Comparison of ENCODE assay signal across 6 cellular contexts in the genomic region with DNA sequence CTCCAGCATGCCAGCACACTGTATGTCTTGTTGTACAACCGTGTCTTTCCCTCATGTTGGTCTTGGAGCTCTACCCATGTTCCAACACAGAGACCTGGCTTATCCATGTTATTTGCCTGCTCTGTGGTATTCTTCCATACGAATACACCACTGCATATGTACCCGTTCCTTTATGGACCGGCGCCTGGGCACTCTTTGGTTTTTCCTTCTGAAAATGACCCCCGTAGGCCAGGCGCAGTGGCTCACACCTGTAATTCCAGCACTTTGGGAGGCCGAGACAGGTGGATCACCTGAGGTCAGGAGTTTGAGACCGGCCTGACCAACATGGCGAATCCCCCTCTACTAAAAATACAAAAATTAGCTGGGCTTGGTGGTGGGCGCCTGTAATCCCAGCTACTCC.
DNase-seq lines count a peak whose midpoint lies in the region; ATAC-seq, FAIRE-seq and TF ChIP-seq lines count a peak whose summit lies in the region.
"Not testable (repeated sequence)": the region's sequence is repeated elsewhere in the genome, so short reads cannot be mapped to it uniquely, and the experiment has no call there.

No MANE protein-coding gene starts in this region.

- not testable (repeated sequence) for ATAC-seq in T-helper 17 cell

- 93 to 100% methylated on average over 6 to 11 of the region's 11 CpGs for WGBS in endodermal cell (ENCODE audit: insufficient coverage in 1 of 2, insufficient read length in 1 of 2), 2 experiments
- 94% methylated on average over 11 of the region's 11 CpGs for whole genome bisulfite sequencing in smooth muscle cell (ENCODE audit: low lambda C conversion rate)

- not testable (repeated sequence) for DNase-seq in HFFc6; T-helper 17 cell; astrocyte (ENCODE audit: low read depth); endodermal cell; nephron progenitor cell; smooth muscle cell (lab: John Stamatoyannopoulos, UW; ENCODE audit: unreplicated experiment)

- peaks cover 51% of the 10 kb centered on the region for H4K20me1 ChIP-seq in astrocyte (ENCODE audit: insufficient read depth, low read length)
- H4K20me1 ChIP-seq in smooth muscle cell (ENCODE audit: low read depth): peaks cover 79% of the 10 kb centered on the region

- not testable (repeated sequence) for H3K36me3 ChIP-seq in astrocyte (ENCODE audit: insufficient read depth, low read length); endodermal cell (ENCODE audit: control insufficient read depth, insufficient read depth, low read length); smooth muscle cell (ENCODE audit: low read depth)

- H3K4me1 ChIP-seq in astrocyte (ENCODE audit: insufficient read depth, low read length): peaks cover 37% of the 10 kb centered on the region
- H3K4me1 ChIP-seq in endodermal cell (ENCODE audit: control insufficient read depth, insufficient read depth, low read length); smooth muscle cell (ENCODE audit: low read depth): not testable (repeated sequence)

- not testable (repeated sequence) for H3K27me3 ChIP-seq in astrocyte (ENCODE audit: insufficient read depth, low read length); endodermal cell (ENCODE audit: control insufficient read depth, insufficient read depth, low read length, poor library complexity, severe bottlenecking); smooth muscle cell (ENCODE audit: low read depth)

- not testable (repeated sequence) for H3K4me2 ChIP-seq in astrocyte (ENCODE audit: low read length); smooth muscle cell

- TF ChIP-seq CTCF in HFFc6 (IDR thresholded peaks at IDR 0.05); astrocyte (IDR thresholded peaks at IDR 0.05; ENCODE audit: insufficient read depth, low read depth, low read length); endodermal cell (conservative IDR thresholded peaks at IDR 0.05); nephron progenitor cell (IDR thresholded peaks at IDR 0.05); smooth muscle cell (IDR thresholded peaks at IDR 0.05; ENCODE audit: borderline replicate concordance, insufficient read depth, poor library complexity, severe bottlenecking): not testable (repeated sequence)

- H2AFZ ChIP-seq in astrocyte (ENCODE audit: low read depth, low read length); smooth muscle cell (ENCODE audit: low read depth): not testable (repeated sequence)

- H3K4me3 ChIP-seq in astrocyte (ENCODE audit: insufficient read depth, low read depth, low read length); endodermal cell (ENCODE audit: low read length); smooth muscle cell: not testable (repeated sequence)

- peaks cover 77% of the 10 kb centered on the region for H3K4me1 Mint-ChIP-seq in HFFc6 (ENCODE audit: low read depth)
- peaks cover 18% of the 10 kb centered on the region for H3K4me1 Mint-ChIP-seq in T-helper 17 cell
- H3K4me1 Mint-ChIP-seq in astrocyte (ENCODE audit: low read depth, unreplicated experiment): peaks cover 31% of the 10 kb centered on the region
- not testable (repeated sequence) for H3K4me1 Mint-ChIP-seq in endodermal cell
- H3K4me1 Mint-ChIP-seq in nephron progenitor cell: peaks cover 72% of the 10 kb centered on the region

- not testable (repeated sequence) for H3K9me3 ChIP-seq in T-helper 17 cell (ENCODE audit: control insufficient read depth, low read length, poor library complexity, severe bottlenecking); astrocyte (ENCODE audit: insufficient read depth, low read depth, low read length); endodermal cell (ENCODE audit: control insufficient read depth, low read length); smooth muscle cell (replicated peaks; ENCODE audit: low read depth)

- H3K27me3 Mint-ChIP-seq in HFFc6 (ENCODE audit: insufficient read depth): peaks cover 13% of the 10 kb centered on the region
- H3K27me3 Mint-ChIP-seq in T-helper 17 cell; astrocyte (ENCODE audit: low read depth, unreplicated experiment); endodermal cell (ENCODE audit: insufficient read depth); nephron progenitor cell (ENCODE audit: low read depth, poor library complexity): not testable (repeated sequence)

- H3K36me3 Mint-ChIP-seq in HFFc6 (ENCODE audit: low read depth) (peaks cover 31% of the 10 kb centered on the region), astrocyte (ENCODE audit: low read depth, unreplicated experiment) (peaks cover 19% of the 10 kb centered on the region), endodermal cell (ENCODE audit: low read depth) (peaks cover 22% of the 10 kb centered on the region), nephron progenitor cell (ENCODE audit: low read depth) (peaks cover 59% of the 10 kb centered on the region)
- H3K36me3 Mint-ChIP-seq in T-helper 17 cell (ENCODE audit: low read depth): not testable (repeated sequence)

- not testable (repeated sequence) for H3K9me3 Mint-ChIP-seq in HFFc6; astrocyte (ENCODE audit: unreplicated experiment); endodermal cell; nephron progenitor cell

- peaks cover 89% of the 10 kb centered on the region for H3K79me2 ChIP-seq in astrocyte (ENCODE audit: insufficient read depth, low read length)
- H3K79me2 ChIP-seq in smooth muscle cell (ENCODE audit: low read depth): peaks cover 86% of the 10 kb centered on the region

- FAIRE-seq in astrocyte (lab: Jason Lieb, UNC): not testable (repeated sequence)

- not testable (repeated sequence) for H3K9ac ChIP-seq in astrocyte (ENCODE audit: low read length); endodermal cell (ENCODE audit: extremely low read depth, low read length, poor library complexity, severe bottlenecking); smooth muscle cell (ENCODE audit: low read depth)

- not testable (repeated sequence) for H3K4me3 Mint-ChIP-seq in HFFc6; T-helper 17 cell; astrocyte (ENCODE audit: unreplicated experiment); endodermal cell; nephron progenitor cell

- peak overlapping the region; percentile 100; the same call in 1 of the 2 replicates for H3K27ac Mint-ChIP-seq in HFFc6
- H3K27ac Mint-ChIP-seq in T-helper 17 cell: peak overlapping the region; percentile 69
- peak overlapping the region; percentile 5 for H3K27ac Mint-ChIP-seq in astrocyte (ENCODE audit: unreplicated experiment)
- peak overlapping the region; percentile 33 for H3K27ac Mint-ChIP-seq in endodermal cell
- H3K27ac Mint-ChIP-seq in nephron progenitor cell: peak overlapping the region; percentile 95

- H3K27ac ChIP-seq in astrocyte (ENCODE audit: low read depth, low read length); endodermal cell (ENCODE audit: low read depth, low read length): not testable (repeated sequence)
- peak overlapping the region; percentile 10 for H3K27ac ChIP-seq in smooth muscle cell (ENCODE audit: low read depth)

- H3F3A ChIP-seq in smooth muscle cell (ENCODE audit: low read depth): peaks cover 30% of the 10 kb centered on the region

Comparison
In these comparisons a context has a peak if more than half of its experiments do, and no peak if none do; other contexts are left out.
1. H3K27ac Mint-ChIP-seq: peak in every context shown above with its lines; median percentile 100 in HFFc6; 95 in nephron progenitor cell; 69 in T-helper 17 cell; 33 in endodermal cell; 5 in astrocyte.